7 cellular contexts compared by ENCODE assay signal in the genomic region with DNA sequence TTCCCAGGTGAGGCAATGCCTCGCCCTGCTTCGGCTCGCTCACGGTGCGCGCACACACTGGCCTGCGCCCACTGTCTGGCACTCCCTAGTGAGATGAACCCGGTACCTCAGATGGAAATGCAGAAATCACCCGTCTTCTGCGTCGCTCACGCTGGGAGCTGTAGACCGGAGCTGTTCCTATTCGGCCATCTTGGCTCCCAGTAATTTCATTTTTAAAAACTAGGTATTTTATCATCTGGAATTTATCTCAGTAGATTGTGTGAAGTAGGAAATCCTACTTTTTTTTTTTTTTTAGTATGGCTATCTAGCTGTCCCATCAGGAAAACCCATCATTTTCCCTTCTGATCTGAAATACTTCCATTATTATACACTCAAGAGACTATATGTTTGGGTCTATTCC.
DNase-seq lines count a peak whose midpoint lies in the region; ATAC-seq, FAIRE-seq and TF ChIP-seq lines count a peak whose summit lies in the region.
"Not testable (repeated sequence)": the region's sequence is repeated elsewhere in the genome, so short reads cannot be mapped to it uniquely, and the experiment has no call there.

No MANE protein-coding gene starts in this region.

- H4K20me1 ChIP-seq in HepG2 (ENCODE audit: insufficient read depth, low read length): not testable (repeated sequence)

- not testable (repeated sequence) for H3K36me3 Mint-ChIP-seq in activated CD4-positive, alpha-beta T cell treated with anti-CD3 and anti-CD28 coated beads, Interleukin-2, amount 10 ng/mL, durations not matched to agents 7 days and 5 days (ENCODE audit: low read depth); brain; osteocyte (ENCODE audit: unreplicated experiment)

- not testable (repeated sequence) for H3K27me3 ChIP-seq in H7 (ENCODE audit: control insufficient read depth, insufficient read depth, low read length); cardiac muscle cell; HepG2 (ENCODE audit: control insufficient read depth in 1 of 2, insufficient read depth in 2 of 2, low read length in 2 of 2)

- not testable (repeated sequence) for H3K36me3 ChIP-seq in H7 (replicated peaks; ENCODE audit: control insufficient read depth, insufficient read depth, low read length); HepG2 (replicated peaks in 1 of 2; ENCODE audit: control insufficient read depth in 1 of 2, insufficient read depth in 2 of 2, low read length in 2 of 2)
- H3K36me3 ChIP-seq in cardiac muscle cell: peaks cover 13% of the 10 kb centered on the region

- H3K27me3 Mint-ChIP-seq in activated CD4-positive, alpha-beta T cell treated with anti-CD3 and anti-CD28 coated beads, Interleukin-2, amount 10 ng/mL, durations not matched to agents 7 days and 5 days; brain; osteocyte (ENCODE audit: unreplicated experiment): not testable (repeated sequence)

- 60% methylated on average over 12 of the region's 14 CpGs for whole genome bisulfite sequencing in HepG2 (ENCODE audit: low lambda C conversion rate)

- H3K27ac Mint-ChIP-seq in activated CD4-positive, alpha-beta T cell treated with anti-CD3 and anti-CD28 coated beads, Interleukin-2, amount 10 ng/mL, durations not matched to agents 7 days and 5 days: not testable (repeated sequence)
- H3K27ac Mint-ChIP-seq in brain: peak overlapping the region in 2 of 5 experiments; percentile 59 to 79
- H3K27ac Mint-ChIP-seq in osteocyte (ENCODE audit: unreplicated experiment): peak overlapping the region; percentile 44

- TSS peak; percentile 72 for BruUV-seq in HepG2 (replicated peaks; lab: Mats Ljungman, UMichigan)

- in situ Hi-C loops in HepG2 (cut with HindIII; ENCODE audit: extremely low pct_ligation_motif_present, low pct_unique_long_range_greater_than_20kb): not testable (repeated sequence)

- intact Hi-C loops in HepG2 (cut with micrococcal nuclease; ENCODE audit: unreplicated experiment): not testable (repeated sequence)

- not testable (repeated sequence) for H2AFZ ChIP-seq in HepG2 (ENCODE audit: low read length)

- H3K4me3 ChIP-seq in H7 (ENCODE audit: insufficient read depth, low read depth, low read length) (peak overlapping the region; percentile 16), cardiac muscle cell (peak overlapping the region; percentile 12), HepG2 (replicated peaks in 1 of 3; ENCODE audit: insufficient read depth in 1 of 3, low read depth in 2 of 3, low read length in 3 of 3) (peak overlapping the region; percentile 28 to 59 (median 43))

- peak overlapping the region; percentile 58 for H3K4me2 ChIP-seq in HepG2 (ENCODE audit: low read depth, low read length)

- TF ChIP-seq RAD21 in HepG2 (CRISPR knock-in tag; IDR thresholded peaks at IDR 0.05): not testable (repeated sequence)

- TF ChIP-seq EP300 in HepG2 (IDR thresholded peaks at IDR 0.05; ENCODE audit: low read depth in 2 of 2, low read length in 2 of 2); HepG2 (CRISPR knock-in tag; IDR thresholded peaks at IDR 0.05; ENCODE audit: borderline replicate concordance): not testable (repeated sequence)

- FAIRE-seq in HepG2 (lab: Jason Lieb, UNC): not testable (repeated sequence)

- H3K4me3 Mint-ChIP-seq in activated CD4-positive, alpha-beta T cell treated with anti-CD3 and anti-CD28 coated beads, Interleukin-2, amount 10 ng/mL, durations not matched to agents 7 days and 5 days: peak overlapping the region; percentile 41
- H3K4me3 Mint-ChIP-seq in brain (peak overlapping the region in 4 of 5 experiments; percentile 18 to 85 (median 81)), osteocyte (ENCODE audit: unreplicated experiment) (peak overlapping the region; percentile 78)

- DNase-seq in H7; activated CD4-positive, alpha-beta T cell treated with anti-CD3 and anti-CD28 coated beads, Interleukin-2, amount 10 ng/mL, durations not matched to agents 7 days and 5 days; cardiac muscle cell (ENCODE audit: low read depth in 1 of 2, low spot score in 1 of 2); HepG2 (ENCODE audit: low spot score); osteocyte (ENCODE audit: extremely low spot score, unreplicated experiment): not testable (repeated sequence)
- peak; percentile 11 for DNase-seq in NCI-H748 treated with DMSO at 0.1 percent for 48 hours (lab: John Stamatoyannopoulos, UW)

- peak overlapping the region; percentile 2 for H3K27ac ChIP-seq in cardiac muscle cell
- H3K27ac ChIP-seq in HepG2 (ENCODE audit: extremely low read length, insufficient read depth, low read length): not testable (repeated sequence)

- TF ChIP-seq CTCF in brain (conservative IDR thresholded peaks at IDR 0.05); cardiac muscle cell (IDR thresholded peaks at IDR 0.05; ENCODE audit: low read depth, low read length); HepG2 (CRISPR knock-in tag; IDR thresholded peaks at IDR 0.05); osteocyte (IDR thresholded peaks at IDR 0.05): not testable (repeated sequence)

- peaks cover 20% of the 10 kb centered on the region for H3K4me1 ChIP-seq in cardiac muscle cell (ENCODE audit: low read depth)
- H3K4me1 ChIP-seq in HepG2 (ENCODE audit: insufficient read depth, low read length): not testable (repeated sequence)

- not testable (repeated sequence) for ATAC-seq in HepG2

- not testable (repeated sequence) for TF ChIP-seq POLR2A in HepG2 (IDR thresholded peaks at IDR 0.05; ENCODE audit: insufficient read depth in 1 of 2, low read depth in 2 of 2, low read length in 2 of 2)

- not testable (repeated sequence) for H3K79me2 ChIP-seq in HepG2 (ENCODE audit: insufficient read depth, low read length)

- H3K9ac ChIP-seq in HepG2 (ENCODE audit: insufficient read depth, low read depth, low read length): not testable (repeated sequence)

- not testable (repeated sequence) for H3K4me1 Mint-ChIP-seq in activated CD4-positive, alpha-beta T cell treated with anti-CD3 and anti-CD28 coated beads, Interleukin-2, amount 10 ng/mL, durations not matched to agents 7 days and 5 days; osteocyte (ENCODE audit: unreplicated experiment)
- H3K4me1 Mint-ChIP-seq in brain: peaks cover 11% of the 10 kb centered on the region

- CTCF ChIA-PET in activated CD4-positive, alpha-beta T cell treated with anti-CD3 and anti-CD28 coated beads, Interleukin-2, amount 10 ng/mL, durations not matched to agents 7 days and 5 days (lab: Charles Lee): interaction anchor here (0.6 to 0.7 kb wide), 2 partner anchors 11 to 174 kb away, joined by 3 read pairs; no protein-coding TSS in a partner anchor
- CTCF ChIA-PET in HepG2 (lab: Yijun Ruan, JAX; ENCODE audit: low intra/inter-chr PET ratio, low total read pairs): not testable (repeated sequence)

- not testable (repeated sequence) for H3K9me3 ChIP-seq in cardiac muscle cell (ENCODE audit: low read depth); HepG2 (ENCODE audit: low read length)

- POLR2A ChIA-PET in activated CD4-positive, alpha-beta T cell treated with anti-CD3 and anti-CD28 coated beads, Interleukin-2, amount 10 ng/mL, durations not matched to agents 7 days and 5 days (lab: Charles Lee): interaction anchor here (0.7 kb wide), 2 partner anchors 9 to 1382 kb away, joined by 5 to 6 read pairs; no protein-coding TSS in a partner anchor
- POLR2A ChIA-PET in HepG2 (lab: Yijun Ruan, JAX): not testable (repeated sequence)

- H3K9me3 Mint-ChIP-seq in activated CD4-positive, alpha-beta T cell treated with anti-CD3 and anti-CD28 coated beads, Interleukin-2, amount 10 ng/mL, durations not matched to agents 7 days and 5 days; brain; osteocyte (ENCODE audit: unreplicated experiment): not testable (repeated sequence)

TF ChIP-seq in HepG2, 621 proteins besides CTCF, POLR2A, EP300 and RAD21:
- TF ChIP-seq, protein P1, sequence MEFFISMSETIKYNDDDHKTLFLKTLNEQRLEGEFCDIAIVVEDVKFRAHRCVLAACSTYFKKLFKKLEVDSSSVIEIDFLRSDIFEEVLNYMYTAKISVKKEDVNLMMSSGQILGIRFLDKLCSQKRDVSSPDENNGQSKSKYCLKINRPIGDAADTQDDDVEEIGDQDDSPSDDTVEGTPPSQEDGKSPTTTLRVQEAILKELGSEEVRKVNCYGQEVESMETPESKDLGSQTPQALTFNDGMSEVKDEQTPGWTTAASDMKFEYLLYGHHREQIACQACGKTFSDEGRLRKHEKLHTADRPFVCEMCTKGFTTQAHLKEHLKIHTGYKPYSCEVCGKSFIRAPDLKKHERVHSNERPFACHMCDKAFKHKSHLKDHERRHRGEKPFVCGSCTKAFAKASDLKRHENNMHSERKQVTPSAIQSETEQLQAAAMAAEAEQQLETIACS (CRISPR knock-in tag; IDR thresholded peaks at IDR 0.05): peak; percentile 44; the same call in 1 of the 2 replicates
